Comparison of ENCODE assay signal across 26 cellular contexts in genomic region chr7:11636274-11636673, GRCh38.
"Had no signal": no experiment of that assay in that cellular context is flagged by ENCODE, and none has a peak within 500 bp of the region (broad histone marks: within the 10 kb centered on the region; RNA-seq: fewer than 3 reads in every experiment).

No MANE protein-coding gene starts in this region.

- H3K4me3 Mint-ChIP-seq: activated CD4-positive, alpha-beta memory T cell treated with anti-CD3 and anti-CD28 coated beads, Interleukin-2, amount 10 ng/mL, durations not matched to agents 7 days and 5 days; activated CD4-positive, alpha-beta T cell treated with anti-CD3 and anti-CD28 coated beads, Interleukin-2, amount 10 ng/mL, durations not matched to agents 24 days and 14 days; activated naive CD8-positive, alpha-beta T cell treated with anti-CD3 and anti-CD28 coated beads, Interleukin-2, amount 10 ng/mL, durations not matched to agents 7 days and 5 days had no signal

- H3K4me1 Mint-ChIP-seq: activated CD4-positive, alpha-beta memory T cell treated with anti-CD3 and anti-CD28 coated beads, Interleukin-2, amount 10 ng/mL, durations not matched to agents 7 days and 5 days; activated CD4-positive, alpha-beta T cell treated with anti-CD3 and anti-CD28 coated beads, Interleukin-2, amount 10 ng/mL, durations not matched to agents 24 days and 14 days; activated naive CD8-positive, alpha-beta T cell treated with anti-CD3 and anti-CD28 coated beads, Interleukin-2, amount 10 ng/mL, durations not matched to agents 7 days and 5 days had no signal

- H3K9me3 Mint-ChIP-seq: activated CD4-positive, alpha-beta memory T cell treated with anti-CD3 and anti-CD28 coated beads, Interleukin-2, amount 10 ng/mL, durations not matched to agents 7 days and 5 days; activated CD4-positive, alpha-beta T cell treated with anti-CD3 and anti-CD28 coated beads, Interleukin-2, amount 10 ng/mL, durations not matched to agents 24 days and 14 days; activated naive CD8-positive, alpha-beta T cell treated with anti-CD3 and anti-CD28 coated beads, Interleukin-2, amount 10 ng/mL, durations not matched to agents 7 days and 5 days; activated T-helper 2 cell treated with anti-CD3 and anti-CD28 coated beads, Interferon-gamma antibody, Interleukin-2, Interleukin-4, amounts not matched to agents 10 μg/mL and 5 μg/mL and 100 μg/mL, durations not matched to agents 14 hours and 24 hours and 36 hours had no signal

- H3K36me3 ChIP-seq: adrenal gland, MG63, Peyer's patch, WERI-Rb-1 had no signal

- H3K4me3 ChIP-seq: adrenal gland, MG63, Peyer's patch had no signal

- H3K9me3 ChIP-seq: adrenal gland, MG63, Peyer's patch had no signal

- H3K27me3 ChIP-seq: adrenal gland, MG63, Peyer's patch had no signal

- H3K4me1 ChIP-seq: adrenal gland, Peyer's patch had no signal

- DNase-seq: activated CD4-positive, alpha-beta memory T cell treated with anti-CD3 and anti-CD28 coated beads, Interleukin-2, amount 10 ng/mL, durations not matched to agents 7 days and 5 days; activated CD4-positive, alpha-beta T cell treated with anti-CD3 and anti-CD28 coated beads, Interleukin-2, amount 10 ng/mL, durations not matched to agents 24 days and 14 days; activated naive CD4-positive, alpha-beta T cell treated with anti-CD3 and anti-CD28 coated beads, Interleukin-2, amount 50 U/mL, for 16 hours; activated naive CD8-positive, alpha-beta T cell treated with anti-CD3 and anti-CD28 coated beads, Interleukin-2, amount 10 ng/mL, durations not matched to agents 7 days and 5 days; activated T-cell treated with anti-CD3 and anti-CD28 coated beads for 4 hours; activated T-cell treated with anti-CD3 and anti-CD28 coated beads, Interleukin-2, amount 50 U/mL, for 48 hours; adrenal gland; MG63; NCI-H1092 treated with DMSO at 0.1 percent for 48 hours; NCI-H1417 treated with DMSO at 0.1 percent for 48 hours; NCI-H1694; NCI-H2029; NCI-H2107; NCI-H2171 treated with DMSO at 0.1 percent for 48 hours; NCI-H226; NCI-H510A; NCI-H526 treated with DMSO at 0.1 percent for 48 hours; NK-92 treated with Interleukin-12 subunit alpha and Interleukin-12 subunit beta, amount 100 ng/mL, for 24 hours; OCI-M1; Peyer's patch; SHP77 treated with DMSO at 0.1 percent for 48 hours; T-helper 2 cell; WERI-Rb-1 had no signal

- H3K27ac ChIP-seq: adrenal gland, Peyer's patch, RWPE1, WERI-Rb-1 had no signal

- H3K27me3 Mint-ChIP-seq: activated CD4-positive, alpha-beta memory T cell treated with anti-CD3 and anti-CD28 coated beads, Interleukin-2, amount 10 ng/mL, durations not matched to agents 7 days and 5 days; activated CD4-positive, alpha-beta T cell treated with anti-CD3 and anti-CD28 coated beads, Interleukin-2, amount 10 ng/mL, durations not matched to agents 24 days and 14 days; activated naive CD8-positive, alpha-beta T cell treated with anti-CD3 and anti-CD28 coated beads, Interleukin-2, amount 10 ng/mL, durations not matched to agents 7 days and 5 days had no signal

- H3K36me3 Mint-ChIP-seq: activated naive CD8-positive, alpha-beta T cell treated with anti-CD3 and anti-CD28 coated beads, Interleukin-2, amount 10 ng/mL, durations not matched to agents 7 days and 5 days had no signal

- ATAC-seq: activated CD4-positive, CD25-positive, alpha-beta regulatory T cell treated with anti-CD3 and anti-CD28 coated beads, Interleukin-2, amount 50 U/mL, for 24 hours had no signal

- H3K27ac Mint-ChIP-seq: activated CD4-positive, alpha-beta memory T cell treated with anti-CD3 and anti-CD28 coated beads, Interleukin-2, amount 10 ng/mL, durations not matched to agents 7 days and 5 days; activated CD4-positive, alpha-beta T cell treated with anti-CD3 and anti-CD28 coated beads, Interleukin-2, amount 10 ng/mL, durations not matched to agents 24 days and 14 days; activated naive CD8-positive, alpha-beta T cell treated with anti-CD3 and anti-CD28 coated beads, Interleukin-2, amount 10 ng/mL, durations not matched to agents 7 days and 5 days; activated T-helper 2 cell treated with anti-CD3 and anti-CD28 coated beads, Interferon-gamma antibody, Interleukin-2, Interleukin-4, amounts not matched to agents 10 μg/mL and 5 μg/mL and 100 μg/mL, durations not matched to agents 14 hours and 24 hours and 36 hours had no signal
